In genomic region chr11:116861539-116861938, GRCh38 we compare ENCODE assay signal across 16 cellular contexts. TPM values are rescaled to one million over a fixed set of nuclear protein-coding genes. Genes with fewer than 3 reads are reported as not detected.
DNase-seq lines count a peak whose midpoint lies in the region; ATAC-seq and TF ChIP-seq lines count a peak whose summit lies in the region.
"Had no signal": no experiment of that assay in that cellular context is flagged by ENCODE, and none has a peak within 500 bp of the region (broad histone marks: within the 10 kb centered on the region; RNA-seq: fewer than 3 reads in every experiment).

No MANE protein-coding gene starts in this region.

- peaks cover 0 to 76% of the 10 kb centered on the region in 2 donors for H3K36me3 ChIP-seq in vagina

- POLR2A ChIA-PET in RWPE1 (lab: Yijun Ruan, JAX; ENCODE audit: low non-redundant PET), result no interaction called here

- peak overlapping the region; percentile 48 for H3K27ac Mint-ChIP-seq in activated T-cell treated with anti-CD3 and anti-CD28 coated beads, Interleukin-2, amount 50 U/mL, for 24 hours

- H3K4me1 ChIP-seq in vagina, result no peaks in the 10 kb centered on the region

- no peak overlapping the region for H3K27ac ChIP-seq in RWPE1
- H3K27ac ChIP-seq in vagina, result no peak overlapping the region

- H3K27me3 ChIP-seq in vagina, result no peaks in the 10 kb centered on the region

- H3K27me3 Mint-ChIP-seq in activated T-cell treated with anti-CD3 and anti-CD28 coated beads, Interleukin-2, amount 50 U/mL, for 24 hours, result no peaks in the 10 kb centered on the region

- H3K36me3 Mint-ChIP-seq in activated T-cell treated with anti-CD3 and anti-CD28 coated beads, Interleukin-2, amount 50 U/mL, for 24 hours (ENCODE audit: low read depth), result peaks cover 92% of the 10 kb centered on the region

- H3K9me3 ChIP-seq in vagina, result no peaks in the 10 kb centered on the region

- no peak for ATAC-seq in HG02970 (IDR thresholded peaks at IDR 0.05; ENCODE audit: low FRiP score, unreplicated experiment)
- ATAC-seq: activated CD4-positive, CD25-positive, alpha-beta regulatory T cell treated with anti-CD3 and anti-CD28 coated beads, Interleukin-2, amount 50 U/mL, for 24 hours had no signal

- CTCF ChIA-PET in RWPE1 (lab: Yijun Ruan, JAX), result no interaction called here

- no peak for DNase-seq in activated T-cell treated with anti-CD3 and anti-CD28 coated beads, Interleukin-2, amount 50 U/mL, for 24 hours
- DNase-seq in activated T-cell treated with anti-CD3 and anti-CD28 coated beads for 4 hours, result no peak
- peak; percentile 26 for DNase-seq in RWPE1 (ENCODE audit: low spot score)
- peak; percentile 60 for DNase-seq in dermis blood vessel endothelial cell
- peak; percentile 31 for DNase-seq in skeletal muscle cell (ENCODE audit: low read depth)
- no peak for DNase-seq in vagina (ENCODE audit: extremely low spot score in 2 of 2)
- no peak for DNase-seq in NCI-H2107 (lab: John Stamatoyannopoulos, UW)
- DNase-seq: ACHN; activated effector memory CD4-positive, alpha-beta T cell treated with anti-CD3 and anti-CD28 coated beads, Interleukin-2, amount 50 U/mL, for 16 hours; midbrain; NK-92 treated with Interleukin-12 subunit alpha and Interleukin-12 subunit beta, amount 100 ng/mL, for 24 hours; posterior cingulate gyrus had no signal

- no peaks in the 10 kb centered on the region for H3K9me3 Mint-ChIP-seq in activated T-cell treated with anti-CD3 and anti-CD28 coated beads, Interleukin-2, amount 50 U/mL, for 24 hours

- peaks cover 15% of the 10 kb centered on the region for H3K4me1 Mint-ChIP-seq in activated T-cell treated with anti-CD3 and anti-CD28 coated beads, Interleukin-2, amount 50 U/mL, for 24 hours (ENCODE audit: low read depth)

- intact Hi-C loops in vagina (cut with DNase I), result no loop called here

- H3K4me3 ChIP-seq in skeletal muscle cell (ENCODE audit: low read depth, low read length) (no peak overlapping the region), vagina (no peak overlapping the region)

- H3K4me3 Mint-ChIP-seq in activated T-cell treated with anti-CD3 and anti-CD28 coated beads, Interleukin-2, amount 50 U/mL, for 24 hours, result no peak overlapping the region

- TF ChIP-seq POLR2A in vagina (IDR thresholded peaks at IDR 0.05), result no peak

- TF ChIP-seq CTCF in RWPE1 (conservative IDR thresholded peaks at IDR 0.05; ENCODE audit: low read depth) (no peak), vagina (IDR thresholded peaks at IDR 0.05) (no peak)

RNA-seq across cellular contexts. Expression of gene APOA1, which starts 24.1 kb away (rescaled TPM):
- 0.17 TPM in 1 of 2 replicates, not detected in the other for total RNA-seq in dermis blood vessel endothelial cell
- total RNA-seq in vagina, result 2.2 TPM

RNA-seq across cellular contexts. Expression of gene APOC3, which starts 31.8 kb away (rescaled TPM):
- total RNA-seq in dermis blood vessel endothelial cell (not detected in 2 replicates), vagina (not detected)
- total RNA-seq: cerebellum, urinary bladder had no signal

RNA-seq across cellular contexts. Expression of gene APOA4, which starts 38.4 kb away (rescaled TPM):
- total RNA-seq in dermis blood vessel endothelial cell (not detected in 2 replicates), vagina (not detected)
- total RNA-seq: urinary bladder had no signal

Comparison
In these comparisons a context has a peak if more than half of its experiments do, and no peak if none do; other contexts are left out.
1. DNase-seq: peak in RWPE1 (single experiment), dermis blood vessel endothelial cell (single experiment) and skeletal muscle cell (single experiment); none in activated T-cell treated with anti-CD3 and anti-CD28 coated beads, Interleukin-2, amount 50 U/mL, for 24 hours (single experiment), activated T-cell treated with anti-CD3 and anti-CD28 coated beads for 4 hours (single experiment), vagina (0 of 2) and NCI-H2107 (single experiment).